Comparison of ENCODE assay signal across 8 cellular contexts in genomic region chr20:23363257-23363649, GRCh38. TPM values are rescaled to one million over a fixed set of nuclear protein-coding genes. Genes with fewer than 3 reads are reported as not detected.
A peak's percentile ranks its signal among the peaks of the same experiment; 100 is the strongest.
DNase-seq lines count a peak whose midpoint lies in the region; ATAC-seq, FAIRE-seq and TF ChIP-seq lines count a peak whose summit lies in the region.

No MANE protein-coding gene starts in this region.

- H3K9me3 ChIP-seq in T-helper 17 cell (ENCODE audit: control insufficient read depth, low read length, poor library complexity, severe bottlenecking) = no peaks in the 10 kb centered on the region
- H3K9me3 ChIP-seq in aorta (ENCODE audit: control insufficient read depth, low read length) = no peaks in the 10 kb centered on the region

- intact Hi-C loops in aorta (cut with DNase I) = loop anchor here in 1 of 2 donors (5.0 to 10.0 kb wide), 2 partner anchors 59 to 242 kb away; partner anchors contain the start of genes CST9 and NAPB

- H3K36me3 Mint-ChIP-seq in T-helper 17 cell (ENCODE audit: low read depth) = peaks cover 8% of the 10 kb centered on the region

- peak overlapping the region in 1 of 2 donors; percentile 17 for H3K27ac ChIP-seq in aorta (ENCODE audit: low read depth in 1 of 2, low read length in 2 of 2)

- no peak for DNase-seq in GM19239 (ENCODE audit: insufficient read length, low spot score)
- no peak for DNase-seq in T-helper 17 cell
- no peak for DNase-seq in foreskin fibroblast
- DNase-seq in skeletal muscle cell (ENCODE audit: low read depth) = no peak
- no peak for DNase-seq in GOT3 (lab: John Stamatoyannopoulos, UW)
- no peak for DNase-seq in NCI-H2107 (lab: John Stamatoyannopoulos, UW)
- DNase-seq in aorta = no peak

- no peak for ATAC-seq in T-helper 17 cell
- no peak for ATAC-seq in HG02973 (IDR thresholded peaks at IDR 0.05; ENCODE audit: unreplicated experiment)
- no peak for ATAC-seq in aorta (ENCODE audit: low FRiP score)

- peak overlapping the region; percentile 94 for H3K4me3 Mint-ChIP-seq in T-helper 17 cell

- H3K27me3 ChIP-seq in aorta (ENCODE audit: control insufficient read depth in 1 of 2, insufficient read depth in 2 of 2, low read length in 1 of 2) = no peaks in the 10 kb centered on the region

- H3K27me3 Mint-ChIP-seq in T-helper 17 cell = no peaks in the 10 kb centered on the region

- peak overlapping the region; percentile 52 to 80 for H3K4me3 ChIP-seq in foreskin fibroblast (ENCODE audit: low read depth in 1 of 2, low read length in 2 of 2)
- H3K4me3 ChIP-seq in skeletal muscle cell (ENCODE audit: low read depth, low read length) = peak overlapping the region; percentile 85
- H3K4me3 ChIP-seq in aorta (ENCODE audit: low read length in 2 of 2) = no peak overlapping the region

- FAIRE-seq in GM19239 (lab: Jason Lieb, UNC) = peak; percentile 42

- TF ChIP-seq CTCF in foreskin fibroblast (IDR thresholded peaks at IDR 0.05; ENCODE audit: low read depth, low read length) = no peak

- H3K27ac Mint-ChIP-seq in T-helper 17 cell = peak overlapping the region; percentile 95

- 30 to 33% methylated on average over 4 of the region's 4 CpGs for WGBS in aorta, 2 donors

- H3K4me1 Mint-ChIP-seq in T-helper 17 cell = peaks cover 43% of the 10 kb centered on the region

- H3K36me3 ChIP-seq in aorta (ENCODE audit: control insufficient read depth in 1 of 2, insufficient read depth in 2 of 2, low read length in 1 of 2) = peaks cover 0 to 2% of the 10 kb centered on the region in 2 donors

- no peaks in the 10 kb centered on the region for H3K4me1 ChIP-seq in aorta (ENCODE audit: control insufficient read depth in 1 of 2, insufficient read depth in 2 of 2, low read length in 2 of 2)

RNA-seq across cellular contexts. Expression of gene GZF1, which starts 1.3 kb away (rescaled TPM):
- total RNA-seq in T-helper 17 cell = 10 to 100 TPM; 27.7 to 28.5 TPM
- 10 to 100 TPM; 13.2 to 19.5 TPM for total RNA-seq in aorta
- 1 to 10 TPM; 6.0 to 8.5 TPM for polyA plus RNA-seq in aorta

RNA-seq across cellular contexts. Expression of gene NXT1, which starts 12.7 kb away (rescaled TPM):
- 10 to 100 TPM; 77.5 to 77.6 TPM for total RNA-seq in T-helper 17 cell
- 10 to 100 TPM; 14.5 to 18.7 TPM for total RNA-seq in aorta
- 10 to 100 TPM; 11.9 to 13.4 TPM for polyA plus RNA-seq in aorta

RNA-seq across cellular contexts. Expression of gene NAPB, which starts 58.0 kb away (rescaled TPM):
- total RNA-seq in T-helper 17 cell (10 to 100 TPM in 1 of 2 donors, 1 to 10 TPM in 1; 8.5 to 12.3 TPM), aorta (10 to 100 TPM; 10.6 to 15.2 TPM)
- polyA plus RNA-seq in aorta = 1 to 10 TPM; 6.6 to 9.8 TPM

Comparison
In these comparisons a context has a peak if more than half of its experiments do, and no peak if none do; other contexts are left out.
1. H3K4me3 ChIP-seq: peak in foreskin fibroblast (2 of 2) and skeletal muscle cell (single experiment); none in aorta (0 of 2).